In the genomic region with DNA sequence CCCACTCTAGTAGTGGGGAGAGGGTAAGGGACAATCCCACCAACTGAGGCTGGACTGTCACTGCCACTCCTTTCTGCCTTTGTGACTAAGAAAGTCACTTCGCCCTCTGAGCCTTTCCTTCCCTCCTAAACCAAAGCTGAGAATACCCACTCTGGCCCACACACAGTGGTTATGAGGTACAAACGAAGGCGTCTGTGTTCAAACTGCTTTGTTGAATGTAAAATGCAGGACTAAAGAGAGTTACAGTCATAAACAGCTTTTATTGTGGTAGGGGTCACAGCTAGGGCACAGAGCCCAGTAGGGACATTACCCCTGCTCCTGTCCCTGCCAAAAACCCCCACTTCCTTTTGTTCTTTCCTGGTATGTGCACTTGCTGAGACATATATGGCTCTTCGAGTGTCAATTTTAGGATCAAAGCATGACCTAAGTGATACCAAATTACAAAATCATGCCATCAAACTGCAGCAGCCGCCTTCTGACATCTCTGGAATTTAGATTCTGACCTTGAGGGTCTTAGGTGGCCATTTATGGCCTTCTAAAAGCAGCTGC, we compare ENCODE assay signal across 10 cellular contexts. TPM values are rescaled to one million over a fixed set of nuclear protein-coding genes. Genes with fewer than 3 reads are reported as not detected.
DNase-seq lines count a peak whose midpoint lies in the region; ATAC-seq, FAIRE-seq and TF ChIP-seq lines count a peak whose summit lies in the region.
"Had no signal": no experiment of that assay in that cellular context is flagged by ENCODE, and none has a peak within 500 bp of the region (broad histone marks: within the 10 kb centered on the region; RNA-seq: fewer than 3 reads in every experiment).

No MANE protein-coding gene starts in this region.

- TF ChIP-seq CTCF in SK-N-SH (IDR thresholded peaks at IDR 0.05) (no peak), OCI-LY7 (conservative IDR thresholded peaks at IDR 0.05; ENCODE audit: low read length) (no peak), gastroesophageal sphincter (IDR thresholded peaks at IDR 0.05) (no peak)

- no peak for ATAC-seq in SK-N-SH treated with all-trans-retinoic acid at 6 μM for 48 hours
- no peak for ATAC-seq in gastroesophageal sphincter
- peak; percentile 4 for ATAC-seq in stimulated activated memory B cell treated with anti-CD40 and anti-IgM and Interleukin-4, amounts not matched to agents 10 μg/mL and 1 μg/mL and 100 μg/mL, for 72 hours

- no peaks in the 10 kb centered on the region for H3K9me2 ChIP-seq in SK-N-SH
- H3K9me2 ChIP-seq in OCI-LY7 (ENCODE audit: insufficient read depth, low read length): no peaks in the 10 kb centered on the region

- H2AFZ ChIP-seq in SK-N-SH (ENCODE audit: low read depth) (no peak overlapping the region), OCI-LY7 (ENCODE audit: low read length) (peak overlapping the region; percentile 89)

- H3K4me3 ChIP-seq in SK-N-SH (ENCODE audit: low read depth in 2 of 2, low read length in 1 of 2) (no peak overlapping the region), OCI-LY7 (ENCODE audit: low read depth, low read length, poor library complexity, severe bottlenecking) (peak overlapping the region; percentile 55), gastroesophageal sphincter (no peak overlapping the region)

- intact Hi-C loops in OCI-LY7 (cut with micrococcal nuclease; ENCODE audit: unreplicated experiment): no loop called here

- H4K20me1 ChIP-seq in SK-N-SH (ENCODE audit: insufficient read depth) (no peaks in the 10 kb centered on the region; the same call in 1 of the 2 replicates), OCI-LY7 (ENCODE audit: insufficient read depth, low read length) (no peaks in the 10 kb centered on the region)

- CTCF ChIA-PET in SK-N-SH (lab: Yijun Ruan, JAX) (interaction anchor here (0.7 to 2.1 kb wide), 3 partner anchors 12 to 90 kb away, joined by 4 to 8 read pairs (median 5); no protein-coding TSS in a partner anchor), OCI-LY7 (lab: Charles Lee; ENCODE audit: unreplicated experiment) (no interaction called here)

- DNase-seq in SK-N-SH: no peak
- no peak for DNase-seq in OCI-LY7 (ENCODE audit: low spot score)
- no peak for DNase-seq in anterior cingulate cortex (lab: John Stamatoyannopoulos, UW)
- no peak for DNase-seq in GM12892 (ENCODE audit: insufficient read length)
- no peak for DNase-seq in HuH-7 (ENCODE audit: low spot score)

- no peaks in the 10 kb centered on the region for H3K9me3 Mint-ChIP-seq in stimulated activated memory B cell treated with anti-CD40 and anti-IgM and Interleukin-4, amounts not matched to agents 10 μg/mL and 1 μg/mL and 100 μg/mL, for 72 hours

- no peaks in the 10 kb centered on the region for H3K36me3 Mint-ChIP-seq in stimulated activated memory B cell treated with anti-CD40 and anti-IgM and Interleukin-4, amounts not matched to agents 10 μg/mL and 1 μg/mL and 100 μg/mL, for 72 hours

- H3K4me2 ChIP-seq in SK-N-SH (peak overlapping the region; percentile 68; the same call in 1 of the 2 replicates), OCI-LY7 (ENCODE audit: low read length) (peak overlapping the region; percentile 71)

- no peaks in the 10 kb centered on the region for H3K27me3 ChIP-seq in SK-N-SH (ENCODE audit: insufficient read depth)
- H3K27me3 ChIP-seq in gastroesophageal sphincter: no peaks in the 10 kb centered on the region

- WGBS in SK-N-SH (ENCODE audit: low lambda C conversion rate): 95% methylated on average over 5 of the region's 5 CpGs
- 54 to 73% methylated on average over 2 to 5 of the region's 5 CpGs for WGBS in gastroesophageal sphincter (ENCODE audit: low coverage in 1 of 2), 2 donors

- H3K36me3 ChIP-seq in SK-N-SH (replicated peaks in 1 of 2; ENCODE audit: control insufficient read depth in 1 of 2, insufficient read depth in 2 of 2, low read length in 1 of 2): peaks cover 0 to 1% of the 10 kb centered on the region in 2 experiments
- no peaks in the 10 kb centered on the region for H3K36me3 ChIP-seq in OCI-LY7 (ENCODE audit: insufficient read depth, low read length)
- no peaks in the 10 kb centered on the region for H3K36me3 ChIP-seq in gastroesophageal sphincter

- H3K79me2 ChIP-seq in SK-N-SH (ENCODE audit: insufficient read depth) (peaks cover 50% of the 10 kb centered on the region; the same call in 1 of the 2 replicates), OCI-LY7 (ENCODE audit: insufficient read depth, low read depth, low read length) (no peaks in the 10 kb centered on the region)

- H3K4me1 ChIP-seq in SK-N-SH (ENCODE audit: control insufficient read depth in 1 of 2, insufficient read depth in 2 of 2, low read depth in 1 of 2, low read length in 1 of 2): peaks cover 26 to 50% of the 10 kb centered on the region in 2 experiments
- peaks cover 72% of the 10 kb centered on the region for H3K4me1 ChIP-seq in OCI-LY7 (ENCODE audit: insufficient read depth, low read length, poor library complexity, severe bottlenecking)
- peaks cover 13 to 74% (median 36%) of the 10 kb centered on the region in 3 donors for H3K4me1 ChIP-seq in gastroesophageal sphincter

- TF ChIP-seq RAD21 in SK-N-SH (IDR thresholded peaks at IDR 0.05; ENCODE audit: low read length): no peak

- H3K4me3 Mint-ChIP-seq in stimulated activated memory B cell treated with anti-CD40 and anti-IgM and Interleukin-4, amounts not matched to agents 10 μg/mL and 1 μg/mL and 100 μg/mL, for 72 hours: no peak overlapping the region

- H3K27me3 Mint-ChIP-seq in stimulated activated memory B cell treated with anti-CD40 and anti-IgM and Interleukin-4, amounts not matched to agents 10 μg/mL and 1 μg/mL and 100 μg/mL, for 72 hours: peaks cover 24% of the 10 kb centered on the region

- no peak for FAIRE-seq in GM12892 (lab: Jason Lieb, UNC)
- FAIRE-seq: A204.1, G401.6 had no signal

- TF ChIP-seq EP300 in SK-N-SH (IDR thresholded peaks at IDR 0.05; ENCODE audit: borderline replicate concordance in 1 of 2, low read depth in 1 of 2, low read length in 1 of 2) (no peak), gastroesophageal sphincter (IDR thresholded peaks at IDR 0.05) (no peak)

- H3K27ac Mint-ChIP-seq in stimulated activated memory B cell treated with anti-CD40 and anti-IgM and Interleukin-4, amounts not matched to agents 10 μg/mL and 1 μg/mL and 100 μg/mL, for 72 hours: no peak overlapping the region

- no TSS peak for BruUV-seq in OCI-LY7 (replicated peaks; lab: Mats Ljungman, UMichigan)

- H3K4me1 Mint-ChIP-seq in stimulated activated memory B cell treated with anti-CD40 and anti-IgM and Interleukin-4, amounts not matched to agents 10 μg/mL and 1 μg/mL and 100 μg/mL, for 72 hours: peaks cover 6% of the 10 kb centered on the region

- no peak for TF ChIP-seq POLR2A in gastroesophageal sphincter (IDR thresholded peaks at IDR 0.05)
- no peak for TF ChIP-seq POLR2A in GM12892 (IDR thresholded peaks at IDR 0.05; ENCODE audit: low read depth, low read length)

- H3K9me3 ChIP-seq in SK-N-SH (no peaks in the 10 kb centered on the region), OCI-LY7 (ENCODE audit: low read length) (no peaks in the 10 kb centered on the region), gastroesophageal sphincter (no peaks in the 10 kb centered on the region)

- H3K27ac ChIP-seq in SK-N-SH (ENCODE audit: low read depth in 2 of 2, low read length in 1 of 2): peak overlapping the region; percentile 76 to 90
- peak overlapping the region; percentile 94 for H3K27ac ChIP-seq in OCI-LY7 (ENCODE audit: low read depth, low read length, poor library complexity, severe bottlenecking)
- H3K27ac ChIP-seq in gastroesophageal sphincter: peak overlapping the region in 3 of 4 donors; percentile 60 to 72 (median 70)

- POLR2A ChIA-PET in SK-N-SH (lab: Yijun Ruan, JAX): no interaction called here
- POLR2A ChIA-PET in OCI-LY7 (lab: Charles Lee): interaction anchor here (0.6 to 1.5 kb wide), 4 partner anchors 9 to 1482 kb away, joined by 3 read pairs; no protein-coding TSS in a partner anchor

- H3F3A ChIP-seq in SK-N-SH (replicated peaks; ENCODE audit: insufficient read depth): peaks cover 19% of the 10 kb centered on the region

- no peak overlapping the region for H3K9ac ChIP-seq in SK-N-SH

TF ChIP-seq in SK-N-SH, 30 proteins besides CTCF, POLR2A, EP300 and RAD21 (continues in another document):
- no peak for TF ChIP-seq MEF2A (IDR thresholded peaks at IDR 0.05; ENCODE audit: borderline replicate concordance, low read depth)
- TF ChIP-seq POLR2AphosphoS5 (IDR thresholded peaks at IDR 0.05; ENCODE audit: low read depth, low read length): no peak

TF ChIP-seq in SK-N-SH treated with all-trans-retinoic acid at 6 μM for 48 hours, 23 proteins besides CTCF, POLR2A, EP300 and RAD21 (continues in another document):
- TF ChIP-seq, protein P1, sequence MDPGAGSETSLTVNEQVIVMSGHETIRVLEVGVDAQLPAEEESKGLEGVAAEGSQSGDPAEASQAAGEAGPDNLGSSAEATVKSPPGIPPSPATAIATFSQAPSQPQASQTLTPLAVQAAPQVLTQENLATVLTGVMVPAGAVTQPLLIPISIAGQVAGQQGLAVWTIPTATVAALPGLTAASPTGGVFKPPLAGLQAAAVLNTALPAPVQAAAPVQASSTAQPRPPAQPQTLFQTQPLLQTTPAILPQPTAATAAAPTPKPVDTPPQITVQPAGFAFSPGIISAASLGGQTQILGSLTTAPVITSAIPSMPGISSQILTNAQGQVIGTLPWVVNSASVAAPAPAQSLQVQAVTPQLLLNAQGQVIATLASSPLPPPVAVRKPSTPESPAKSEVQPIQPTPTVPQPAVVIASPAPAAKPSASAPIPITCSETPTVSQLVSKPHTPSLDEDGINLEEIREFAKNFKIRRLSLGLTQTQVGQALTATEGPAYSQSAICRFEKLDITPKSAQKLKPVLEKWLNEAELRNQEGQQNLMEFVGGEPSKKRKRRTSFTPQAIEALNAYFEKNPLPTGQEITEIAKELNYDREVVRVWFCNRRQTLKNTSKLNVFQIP (CRISPR knock-in tag; IDR thresholded peaks at IDR 0.05; ENCODE audit: borderline replicate concordance, low read depth): no peak

RNA-seq across cellular contexts. Expression of gene CTDSPL, which starts 45.1 kb away (rescaled TPM):
- polyA plus RNA-seq in SK-N-SH (2012; rRNA removed): 22.1 and 26.8 TPM in 2 replicates
- polyA plus RNA-seq in SK-N-SH (2012; cell fraction: cytosol; rRNA removed): 21.0 and 25.1 TPM in 2 replicates
- polyA plus RNA-seq in SK-N-SH (2012; cell fraction: nucleus; rRNA removed): 24.4 and 33.8 TPM in 2 replicates
- 0.28 and 0.38 TPM in 2 replicates for total RNA-seq in OCI-LY7 (2014; rRNA removed; shearing (Covaris generic))
- total RNA-seq in OCI-LY7 (2022): not detected in 2 replicates
- total RNA-seq in gastroesophageal sphincter: 10 to 100 TPM; 33.4 to 72.6 (median 54.0) TPM
- polyA plus RNA-seq in GM12892 (2012; ENCODE audit: missing spikeins): 0.15 TPM

Comparison
In these comparisons a context has a peak if more than half of its experiments do, and no peak if none do; other contexts are left out.
1. RNA of gene CTDSPL, which starts 45.1 kb away (total RNA-seq): 33.4 to 72.6 TPM in gastroesophageal sphincter; 0.28 to 0.38 TPM in OCI-LY7; every median in the first group is over 10 times any median in the second.
2. Peak in every context shown above with its lines, with median percentiles within 50 percentile points of each other: H3K27ac ChIP-seq.